ENCODE assay signal across 8 cellular contexts in genomic region chr6:28648878-28649375, GRCh38.
DNase-seq lines count a peak whose midpoint lies in the region; ATAC-seq and TF ChIP-seq lines count a peak whose summit lies in the region.

No MANE protein-coding gene starts in this region.

- no peaks in the 10 kb centered on the region for H3K36me3 Mint-ChIP-seq in WTC11

- H3K4me1 Mint-ChIP-seq in WTC11 = peaks cover 5% of the 10 kb centered on the region; the same call in 1 of the 2 replicates

- POLR2A ChIA-PET in WTC11 (lab: Charles Lee) = interaction anchor here (0.6 to 1.0 kb wide), 3 partner anchors 14 to 872 kb away, joined by 3 to 4 read pairs (median 3); a partner anchor contains a TSS

- H3K9me3 ChIP-seq in heart left ventricle (no peaks in the 10 kb centered on the region), uterus (no peaks in the 10 kb centered on the region)

- no peak for ATAC-seq in heart left ventricle
- ATAC-seq in Right ventricle myocardium inferior = no peak
- peak; percentile 36 for ATAC-seq in WTC11
- ATAC-seq in GM18858 (IDR thresholded peaks at IDR 0.05; ENCODE audit: unreplicated experiment) = no peak

- 10 to 12% (median 11%) methylated on average over 10 of the region's 10 CpGs for WGBS in heart left ventricle, 4 donors

- TF ChIP-seq CTCF in heart left ventricle (IDR thresholded peaks at IDR 0.05) (no peak), WTC11 (IDR thresholded peaks at IDR 0.05) (no peak), uterus (IDR thresholded peaks at IDR 0.05) (no peak)

- CTCF ChIA-PET in WTC11 (lab: Charles Lee) = interaction anchor here (0.8 to 1.4 kb wide), 6 partner anchors 9 to 367 kb away, joined by 4 to 10 read pairs (median 4); no protein-coding TSS in a partner anchor

- H3K4me3 ChIP-seq in heart left ventricle (peak overlapping the region in 11 of 12 donors; percentile 3 to 57 (median 46)), uterus (peak overlapping the region; percentile 31 to 39)

- no peak overlapping the region for H3K27ac ChIP-seq in heart left ventricle
- peak overlapping the region; percentile 9 to 34 for H3K27ac ChIP-seq in uterus

- H3K27ac Mint-ChIP-seq in WTC11 = no peak overlapping the region

- DNase-seq in heart left ventricle = no peak
- no peak for DNase-seq in Right ventricle myocardium inferior (ENCODE audit: missing footprints)
- no peak for DNase-seq in WTC11 (ENCODE audit: low spot score)
- peak; percentile 23 for DNase-seq in inferior parietal cortex (ENCODE audit: extremely low spot score)
- no peak for DNase-seq in uterus
- DNase-seq in ecto neural progenitor cell (ENCODE audit: low spot score) = no peak
- DNase-seq in GF-D8 (lab: John Stamatoyannopoulos, UW) = no peak

- H3K27me3 ChIP-seq in heart left ventricle (peaks cover 0 to 55% (median 7%) of the 10 kb centered on the region in 9 donors), uterus (no peaks in the 10 kb centered on the region)

- H3K36me3 ChIP-seq in heart left ventricle = no peaks in the 10 kb centered on the region
- H3K36me3 ChIP-seq in uterus = no peaks in the 10 kb centered on the region

- H3K4me3 Mint-ChIP-seq in WTC11 = peak overlapping the region; percentile 98

- peaks cover 0 to 13% (median 0%) of the 10 kb centered on the region in 12 donors for H3K4me1 ChIP-seq in heart left ventricle
- no peaks in the 10 kb centered on the region for H3K4me1 ChIP-seq in uterus

- TF ChIP-seq POLR2A in heart left ventricle (IDR thresholded peaks at IDR 0.05) (no peak), uterus (IDR thresholded peaks at IDR 0.05) (no peak)

- H3K27me3 Mint-ChIP-seq in WTC11 (ENCODE audit: low read depth) = no peaks in the 10 kb centered on the region

- no peaks in the 10 kb centered on the region for H3K9me3 Mint-ChIP-seq in WTC11

- intact Hi-C loops in heart left ventricle (cut with DNase I) (no loop called here), Right ventricle myocardium inferior (cut with DNase I) (no loop called here), uterus (cut with DNase I; ENCODE audit: low total_unique reads) (no loop called here)

TF ChIP-seq in WTC11, 78 proteins besides CTCF, POLR2A, EP300 and RAD21:
- no peak for TF ChIP-seq ZNF121 (CRISPR knock-in tag; IDR thresholded peaks at IDR 0.05)
- no peak for TF ChIP-seq TP53 (CRISPR knock-in tag; IDR thresholded peaks at IDR 0.05)
- TF ChIP-seq TCF7 (CRISPR knock-in tag; IDR thresholded peaks at IDR 0.05; ENCODE audit: low read depth) = no peak
- peak; percentile 89; the same call in 1 of the 2 replicates for TF ChIP-seq MYBL2 (CRISPR knock-in tag; IDR thresholded peaks at IDR 0.05)

Comparison
In these comparisons a context has a peak if more than half of its experiments do, and no peak if none do; other contexts are left out.
1. H3K27ac ChIP-seq: peak in uterus (2 of 2); none in heart left ventricle (0 of 12).